In the genomic region with DNA sequence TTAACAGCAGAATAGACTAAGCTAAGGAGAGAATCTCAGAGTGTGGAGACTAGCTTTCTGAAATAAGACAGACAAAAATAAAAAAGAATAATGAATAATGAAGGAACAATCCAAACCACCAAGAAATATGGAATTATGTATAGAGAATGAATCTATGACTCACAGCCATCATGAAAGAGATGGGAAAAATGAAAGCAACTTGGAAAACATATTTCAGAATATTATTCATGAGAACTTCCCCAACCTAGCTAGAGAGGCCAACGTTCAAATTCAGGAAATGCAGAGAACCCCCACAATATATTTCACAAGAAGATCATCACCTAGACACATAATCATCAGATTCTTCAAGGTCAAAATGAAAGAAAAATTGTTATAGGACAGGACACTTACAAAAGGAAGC, we compare ENCODE assay signal across 22 cellular contexts.
"Had no signal": no experiment of that assay in that cellular context is flagged by ENCODE, and none has a peak within 500 bp of the region (broad histone marks: within the 10 kb centered on the region; RNA-seq: fewer than 3 reads in every experiment).

No MANE protein-coding gene starts in this region.

- FAIRE-seq: HepG2, K562, RCC 7860 had no signal

- H3K4me3 ChIP-seq: K562 had no signal

- DNase-seq: MV-4-11, NCI-H1048, NCI-H1105, NCI-H1417, NCI-H1436 treated with DMSO at 0.1 percent for 48 hours, NCI-H1694, NCI-H187 treated with DMSO at 0.1 percent for 48 hours, NCI-H2029 treated with DMSO at 0.1 percent for 48 hours, NCI-H2107, NCI-H2227 treated with DMSO at 0.1 percent for 48 hours, NCI-H446, NCI-H510A, NCI-H524 treated with DMSO at 0.1 percent for 48 hours, NCI-H69, NCI-H774, Right ventricle myocardium superior, RPMI8226, SK-N-SH had no signal

- H3K27ac ChIP-seq: KMS-11 had no signal

- H3K9ac ChIP-seq: KMS-11, SK-N-SH had no signal

- H3K4me2 ChIP-seq: KMS-11, SK-N-SH had no signal

- ATAC-seq: HepG2, K562 had no signal

- H3K9me3 ChIP-seq: SK-N-SH had no signal
